In genomic region chr2:64582774-64583340, GRCh38 we compare ENCODE assay signal across 12 cellular contexts. TPM values are rescaled to one million over a fixed set of nuclear protein-coding genes. Genes with fewer than 3 reads are reported as not detected.
DNase-seq lines count a peak whose midpoint lies in the region; ATAC-seq and TF ChIP-seq lines count a peak whose summit lies in the region.
"Had no signal": no experiment of that assay in that cellular context is flagged by ENCODE, and none has a peak within 500 bp of the region (broad histone marks: within the 10 kb centered on the region; RNA-seq: fewer than 3 reads in every experiment).

No MANE protein-coding gene starts in this region.

- H3K4me1 ChIP-seq in thyroid gland, result no peaks in the 10 kb centered on the region

- no peak for TF ChIP-seq POLR2A in thyroid gland (IDR thresholded peaks at IDR 0.05)

- intact Hi-C loops in thyroid gland (cut with DNase I), result no loop called here

- H3K27ac Mint-ChIP-seq in mesothelial cell of epicardium, result no peak overlapping the region

- 86 to 90% methylated on average over 5 of the region's 5 CpGs for WGBS in thyroid gland, 2 donors

- H3K4me3 Mint-ChIP-seq in mesothelial cell of epicardium, result no peak overlapping the region
- H3K4me3 Mint-ChIP-seq: natural killer cell had no signal

- peaks cover 2% of the 10 kb centered on the region for H3K4me1 Mint-ChIP-seq in mesothelial cell of epicardium

- no peaks in the 10 kb centered on the region for H3K9me3 Mint-ChIP-seq in mesothelial cell of epicardium
- H3K9me3 Mint-ChIP-seq: natural killer cell had no signal

- no peaks in the 10 kb centered on the region for H3K9me3 ChIP-seq in thyroid gland
- H3K9me3 ChIP-seq: ascending aorta had no signal

- no peaks in the 10 kb centered on the region for H3K27me3 Mint-ChIP-seq in mesothelial cell of epicardium (ENCODE audit: low read depth)

- no peaks in the 10 kb centered on the region for H3K27me3 ChIP-seq in thyroid gland
- H3K27me3 ChIP-seq: ascending aorta had no signal

- peak; percentile 90 for ATAC-seq in GM19351 (IDR thresholded peaks at IDR 0.05; ENCODE audit: unreplicated experiment)
- ATAC-seq in HG02763 (IDR thresholded peaks at IDR 0.05; ENCODE audit: unreplicated experiment), result peak; percentile 88
- ATAC-seq in HG03469 (IDR thresholded peaks at IDR 0.05; ENCODE audit: unreplicated experiment), result peak; percentile 79
- ATAC-seq: natural killer cell had no signal

- no peak overlapping the region for H3K4me3 ChIP-seq in coronary artery
- no peak overlapping the region for H3K4me3 ChIP-seq in thyroid gland (replicated peaks in 1 of 3)
- H3K4me3 ChIP-seq: ascending aorta, SK-N-MC had no signal

- no peak for TF ChIP-seq CTCF in GM10266 (IDR thresholded peaks at IDR 0.05; ENCODE audit: control insufficient read depth, insufficient read depth, low read depth, missing control alignments)
- TF ChIP-seq CTCF in coronary artery (IDR thresholded peaks at IDR 0.05), result no peak
- TF ChIP-seq CTCF in mesothelial cell of epicardium (IDR thresholded peaks at IDR 0.05; ENCODE audit: unreplicated experiment), result no peak
- no peak for TF ChIP-seq CTCF in thyroid gland (IDR thresholded peaks at IDR 0.05)

- peaks cover 6 to 7% of the 10 kb centered on the region in 2 donors for H3K36me3 ChIP-seq in thyroid gland

- peaks cover 1% of the 10 kb centered on the region for H3K36me3 Mint-ChIP-seq in mesothelial cell of epicardium

- peak; percentile 48 for DNase-seq in GM10266 (ENCODE audit: extremely low spot score)
- DNase-seq in activated CD4-positive, alpha-beta T cell treated with anti-CD3 and anti-CD28 coated beads, Interleukin-2, amount 50 U/mL, for 48 hours, result no peak
- DNase-seq in coronary artery (ENCODE audit: low spot score), result no peak
- no peak for DNase-seq in mesothelial cell of epicardium (ENCODE audit: low spot score in 2 of 2, unreplicated experiment in 2 of 2)
- DNase-seq in thyroid gland, result no peak
- DNase-seq: natural killer cell; stimulated activated naive CD4-positive, alpha-beta T cell treated with Interleukin-2 at 50 U/mL for 16 hours had no signal

- no peak overlapping the region for H3K27ac ChIP-seq in coronary artery
- H3K27ac ChIP-seq in thyroid gland, result no peak overlapping the region
- H3K27ac ChIP-seq: ascending aorta, SK-N-MC had no signal

RNA-seq across cellular contexts. Expression of gene AFTPH, which starts 58.7 kb away (rescaled TPM):
- total RNA-seq in mesothelial cell of epicardium (21.7 to 22.9 TPM (median 22.2 TPM) in 3 replicates), thyroid gland (10 to 100 TPM; 51.7 to 56.7 (median 53.2) TPM)
